Comparison of ENCODE assay signal across 8 cellular contexts in the genomic region with DNA sequence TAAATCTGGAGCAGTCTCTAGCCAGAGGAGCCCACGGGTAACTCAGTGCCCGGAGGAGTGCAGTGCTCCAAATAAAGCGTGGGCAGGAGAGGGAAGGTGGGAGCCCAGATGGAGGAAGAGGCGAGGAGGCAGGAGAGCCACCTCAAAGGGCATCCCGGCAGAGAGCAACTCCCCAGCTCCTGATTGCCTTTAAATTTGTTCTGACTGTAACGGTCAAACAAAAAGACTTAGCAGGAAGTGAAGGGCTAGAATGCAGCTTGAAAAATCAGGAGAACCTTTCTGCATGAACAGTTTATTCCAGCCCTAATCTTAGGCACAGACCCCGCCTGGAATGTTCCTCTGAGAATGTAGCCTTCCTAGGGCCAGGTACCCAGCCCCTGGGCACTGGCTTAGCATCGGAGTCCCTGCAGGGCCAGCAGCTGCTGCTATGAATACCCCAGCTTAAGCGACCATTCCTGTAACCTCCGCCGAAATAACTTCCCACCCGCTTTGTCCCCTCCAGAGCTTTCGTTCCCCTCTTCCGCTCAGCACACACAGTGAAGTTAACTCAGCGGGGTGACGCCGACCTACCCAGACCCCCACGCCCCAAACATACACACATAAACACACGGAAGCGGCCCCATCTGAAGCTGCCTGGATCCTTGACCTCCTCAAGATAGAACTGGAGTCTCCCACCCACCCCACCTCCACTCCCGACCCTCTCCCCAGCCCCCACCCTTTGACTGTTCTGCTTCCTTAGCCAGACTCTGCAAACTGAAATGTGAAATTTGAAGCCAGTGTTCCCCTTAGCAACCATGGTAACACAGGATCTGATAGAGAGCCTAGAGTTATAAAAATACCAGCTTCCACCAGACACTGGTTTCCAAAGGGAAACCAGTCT.
DNase-seq lines count a peak whose midpoint lies in the region; ATAC-seq and TF ChIP-seq lines count a peak whose summit lies in the region.

No MANE protein-coding gene starts in this region.

- 12 to 37% methylated on average over 8 to 17 of the region's 21 CpGs for WGBS in gastroesophageal sphincter (ENCODE audit: low coverage in 1 of 2), 2 donors

- H3K9me3 Mint-ChIP-seq in activated T-helper 2 cell treated with anti-CD3 and anti-CD28 coated beads, Interferon-gamma antibody, Interleukin-2, Interleukin-4, amounts not matched to agents 10 μg/mL and 5 μg/mL and 100 μg/mL, durations not matched to agents 14 hours and 24 hours and 36 hours, result peaks cover 5% of the 10 kb centered on the region

- TF ChIP-seq EP300 in gastroesophageal sphincter (IDR thresholded peaks at IDR 0.05), result no peak

- peaks cover 23% of the 10 kb centered on the region for H3K4me1 Mint-ChIP-seq in activated T-helper 2 cell treated with anti-CD3 and anti-CD28 coated beads, Interferon-gamma antibody, Interleukin-2, Interleukin-4, amounts not matched to agents 10 μg/mL and 5 μg/mL and 100 μg/mL, durations not matched to agents 14 hours and 24 hours and 36 hours (ENCODE audit: low read depth)

- peaks cover 18% of the 10 kb centered on the region for H3K36me3 Mint-ChIP-seq in activated T-helper 2 cell treated with anti-CD3 and anti-CD28 coated beads, Interferon-gamma antibody, Interleukin-2, Interleukin-4, amounts not matched to agents 10 μg/mL and 5 μg/mL and 100 μg/mL, durations not matched to agents 14 hours and 24 hours and 36 hours (ENCODE audit: low read depth)

- TF ChIP-seq POLR2A in gastroesophageal sphincter (IDR thresholded peaks at IDR 0.05), result no peak

- no peak for TF ChIP-seq CTCF in gastroesophageal sphincter (IDR thresholded peaks at IDR 0.05)

- H3K27ac Mint-ChIP-seq in activated T-helper 2 cell treated with anti-CD3 and anti-CD28 coated beads, Interferon-gamma antibody, Interleukin-2, Interleukin-4, amounts not matched to agents 10 μg/mL and 5 μg/mL and 100 μg/mL, durations not matched to agents 14 hours and 24 hours and 36 hours, result no peak overlapping the region

- peak; percentile 45 for DNase-seq in SK-N-DZ (ENCODE audit: low spot score)
- DNase-seq in activated T-helper 2 cell treated with anti-CD3 and anti-CD28 coated beads, Interferon-gamma antibody, Interleukin-2, Interleukin-4, amounts not matched to agents 10 μg/mL and 5 μg/mL and 100 μg/mL, durations not matched to agents 14 hours and 24 hours and 36 hours (ENCODE audit: low spot score), result no peak
- DNase-seq in NCI-H1048 (lab: John Stamatoyannopoulos, UW), result no peak

- H3K36me3 ChIP-seq in HUES6 (ENCODE audit: control insufficient read depth, insufficient read depth, low read length) (no peaks in the 10 kb centered on the region), gastroesophageal sphincter (peaks cover 0 to 1% of the 10 kb centered on the region in 2 donors), rectal smooth muscle tissue (ENCODE audit: control insufficient read depth, insufficient read depth, low read length) (no peaks in the 10 kb centered on the region)

- no peaks in the 10 kb centered on the region for H3K9me3 ChIP-seq in HUES6 (ENCODE audit: control insufficient read depth, insufficient read depth, low read depth, low read length)
- H3K9me3 ChIP-seq in gastroesophageal sphincter, result no peaks in the 10 kb centered on the region

- ATAC-seq in gastroesophageal sphincter (peak; percentile 41), HG03097 (IDR thresholded peaks at IDR 0.05; ENCODE audit: low FRiP score, unreplicated experiment) (no peak), GM19328 (IDR thresholded peaks at IDR 0.05; ENCODE audit: unreplicated experiment) (no peak)

- H3K4me3 ChIP-seq in HUES6 (ENCODE audit: low read depth, low read length) (peak overlapping the region; percentile 31; the same call in 1 of the 2 replicates), gastroesophageal sphincter (peak overlapping the region in 1 of 2 donors; percentile 33), rectal smooth muscle tissue (ENCODE audit: low read length) (no peak overlapping the region)

- H3K27me3 Mint-ChIP-seq in activated T-helper 2 cell treated with anti-CD3 and anti-CD28 coated beads, Interferon-gamma antibody, Interleukin-2, Interleukin-4, amounts not matched to agents 10 μg/mL and 5 μg/mL and 100 μg/mL, durations not matched to agents 14 hours and 24 hours and 36 hours (ENCODE audit: low read depth), result no peaks in the 10 kb centered on the region

- intact Hi-C loops in activated T-helper 2 cell treated with anti-CD3 and anti-CD28 coated beads, Interferon-gamma antibody, Interleukin-2, Interleukin-4, amounts not matched to agents 10 μg/mL and 5 μg/mL and 100 μg/mL, durations not matched to agents 14 hours and 24 hours and 36 hours (cut with micrococcal nuclease), result no loop called here

- H3K27ac ChIP-seq in HUES6 (ENCODE audit: low read depth, low read length), result peak overlapping the region; percentile 84; the same call in 1 of the 2 replicates
- H3K27ac ChIP-seq in gastroesophageal sphincter, result peak overlapping the region in 3 of 4 donors; percentile 61 to 75 (median 68)
- peak overlapping the region; percentile 17 for H3K27ac ChIP-seq in rectal smooth muscle tissue (ENCODE audit: low read depth, low read length)

- H3K9ac ChIP-seq in HUES6 (ENCODE audit: low read length) (peak overlapping the region; percentile 74), rectal smooth muscle tissue (ENCODE audit: low read length) (no peak overlapping the region)

- H3K27me3 ChIP-seq in HUES6 (ENCODE audit: control insufficient read depth, insufficient read depth, low read length) (no peaks in the 10 kb centered on the region), gastroesophageal sphincter (no peaks in the 10 kb centered on the region), rectal smooth muscle tissue (ENCODE audit: control insufficient read depth, insufficient read depth, low read length) (no peaks in the 10 kb centered on the region)

- peaks cover 43% of the 10 kb centered on the region for H3K4me1 ChIP-seq in HUES6 (ENCODE audit: control insufficient read depth, insufficient read depth, low read length)
- peaks cover 6 to 61% (median 26%) of the 10 kb centered on the region in 3 donors for H3K4me1 ChIP-seq in gastroesophageal sphincter
- peaks cover 19% of the 10 kb centered on the region for H3K4me1 ChIP-seq in rectal smooth muscle tissue (ENCODE audit: control insufficient read depth, insufficient read depth, low read length)

- H3K4me3 Mint-ChIP-seq in activated T-helper 2 cell treated with anti-CD3 and anti-CD28 coated beads, Interferon-gamma antibody, Interleukin-2, Interleukin-4, amounts not matched to agents 10 μg/mL and 5 μg/mL and 100 μg/mL, durations not matched to agents 14 hours and 24 hours and 36 hours (ENCODE audit: low read depth), result no peak overlapping the region

Comparison
In these comparisons a context has a peak if more than half of its experiments do, and no peak if none do; other contexts are left out.
1. H3K27ac ChIP-seq: peak in every context shown above with its lines; median percentile 84 in HUES6; 68 in gastroesophageal sphincter; 17 in rectal smooth muscle tissue.